Comparison of ENCODE assay signal across 23 cellular contexts in genomic region chr9:128260340-128260739, GRCh38. TPM values are rescaled to one million over a fixed set of nuclear protein-coding genes. Genes with fewer than 3 reads are reported as not detected.
A peak's percentile ranks its signal among the peaks of the same experiment; 100 is the strongest.
DNase-seq lines count a peak whose midpoint lies in the region; ATAC-seq, FAIRE-seq and TF ChIP-seq lines count a peak whose summit lies in the region.
"Had no signal": no experiment of that assay in that cellular context is flagged by ENCODE, and none has a peak within 500 bp of the region (broad histone marks: within the 10 kb centered on the region; RNA-seq: fewer than 3 reads in every experiment).

No MANE protein-coding gene starts in this region.

- POLR2A ChIA-PET in PC-9 (lab: Charles Lee; ENCODE audit: unreplicated experiment), result no interaction called here

- no peak overlapping the region for H3K4me2 ChIP-seq in PC-9
- H3K4me2 ChIP-seq: A549; BLaER1 treated with 17β-estradiol and CSF1 and Interleukin-3, amounts not matched to agents 10 nM and 100 nM had no signal

- no peak overlapping the region for H3K9ac ChIP-seq in kidney (ENCODE audit: low read length in 2 of 2)
- H3K9ac ChIP-seq: BLaER1 treated with 17β-estradiol and CSF1 and Interleukin-3, amounts not matched to agents 10 nM and 100 nM; GM23248 had no signal

- no peak overlapping the region for H3K27ac ChIP-seq in PC-9
- no peak overlapping the region for H3K27ac ChIP-seq in kidney (ENCODE audit: low read depth in 2 of 2, low read length in 2 of 2)
- H3K27ac ChIP-seq in upper lobe of right lung, result no peak overlapping the region
- H3K27ac ChIP-seq: A549; BLaER1 treated with 17β-estradiol and CSF1 and Interleukin-3, amounts not matched to agents 10 nM and 100 nM; GM23248 had no signal

- H3K36me3 ChIP-seq in PC-9 (ENCODE audit: low read depth) (0 out of 2 replicates have a peak, but pooled peaks cover 4% of the 10 kb centered on the region), kidney (ENCODE audit: control insufficient read depth in 1 of 2, insufficient read depth in 2 of 2, low read length in 2 of 2) (peaks cover 41 to 54% of the 10 kb centered on the region in 2 donors), upper lobe of right lung (peaks cover 94% of the 10 kb centered on the region), mucosa of descending colon (ENCODE audit: low read depth) (peaks cover 10% of the 10 kb centered on the region)

- H3K4me1 Mint-ChIP-seq in Calu3 (ENCODE audit: low read depth, unreplicated experiment), result no peaks in the 10 kb centered on the region
- H3K4me1 Mint-ChIP-seq: CD14-positive monocyte; CD8-positive, alpha-beta memory T cell had no signal

- H3K9me3 ChIP-seq in PC-9 (ENCODE audit: insufficient read depth, low read depth), result no peaks in the 10 kb centered on the region
- no peaks in the 10 kb centered on the region for H3K9me3 ChIP-seq in kidney (ENCODE audit: control insufficient read depth in 1 of 2, low read length in 2 of 2)
- H3K9me3 ChIP-seq in upper lobe of right lung, result no peaks in the 10 kb centered on the region
- H3K9me3 ChIP-seq in mucosa of descending colon, result no peaks in the 10 kb centered on the region
- H3K9me3 ChIP-seq: A549; BE2C; BLaER1 treated with 17β-estradiol and CSF1 and Interleukin-3, amounts not matched to agents 10 nM and 100 nM had no signal

- H3K4me3 Mint-ChIP-seq in Calu3 (ENCODE audit: low read depth, unreplicated experiment), result no peak overlapping the region
- H3K4me3 Mint-ChIP-seq: CD14-positive monocyte; CD4-positive, alpha-beta T cell; CD8-positive, alpha-beta memory T cell had no signal

- H3K27me3 Mint-ChIP-seq in Calu3 (ENCODE audit: unreplicated experiment), result no peaks in the 10 kb centered on the region
- H3K27me3 Mint-ChIP-seq: CD4-positive, alpha-beta T cell; CD8-positive, alpha-beta memory T cell had no signal

- no peak for FAIRE-seq in kidney (lab: Jason Lieb, UNC)
- FAIRE-seq: A549, G401.6, GM12878, GM19239, H1 had no signal

- H3K4me1 ChIP-seq in PC-9 (replicated peaks; ENCODE audit: insufficient read depth) (no peaks in the 10 kb centered on the region), kidney (ENCODE audit: control insufficient read depth in 1 of 2, insufficient read depth in 1 of 2, low read depth in 1 of 2, low read length in 2 of 2) (no peaks in the 10 kb centered on the region), upper lobe of right lung (no peaks in the 10 kb centered on the region), mucosa of descending colon (ENCODE audit: low read depth) (no peaks in the 10 kb centered on the region)
- H3K4me1 ChIP-seq: A549; BLaER1 treated with 17β-estradiol and CSF1 and Interleukin-3, amounts not matched to agents 10 nM and 100 nM had no signal

- CTCF ChIA-PET in Calu3 (lab: Charles Lee) (no interaction called here), PC-9 (lab: Charles Lee) (no interaction called here)

- no peaks in the 10 kb centered on the region for H3K79me2 ChIP-seq in PC-9 (ENCODE audit: low read depth)

- no peak for DNase-seq in Calu3
- DNase-seq in PC-9, result no peak
- DNase-seq in kidney, result peak; percentile 51
- DNase-seq in upper lobe of right lung, result no peak
- no peak for DNase-seq in mucosa of descending colon
- no peak for DNase-seq in DMS53 (lab: John Stamatoyannopoulos, UW)
- DNase-seq: 8988T; ACHN; AML-193; BE2C; CD4-positive, alpha-beta T cell; CD8-positive, alpha-beta memory T cell; DND-41; GM23248; H9 had no signal

- H3K9me2 ChIP-seq in PC-9 (ENCODE audit: insufficient read depth), result no peaks in the 10 kb centered on the region

- peaks cover 4% of the 10 kb centered on the region; the same call in 1 of the 2 replicates for H4K20me1 ChIP-seq in PC-9 (ENCODE audit: insufficient read depth)

- H3K27ac Mint-ChIP-seq in Calu3 (ENCODE audit: unreplicated experiment), result peak overlapping the region; percentile 30
- H3K27ac Mint-ChIP-seq: CD4-positive, alpha-beta T cell; CD8-positive, alpha-beta memory T cell; H9 had no signal

- H3K4me3 ChIP-seq in PC-9 (no peak overlapping the region), kidney (ENCODE audit: low read length in 2 of 2) (no peak overlapping the region), upper lobe of right lung (no peak overlapping the region), mucosa of descending colon (no peak overlapping the region)
- H3K4me3 ChIP-seq: A549; BLaER1 treated with 17β-estradiol and CSF1 and Interleukin-3, amounts not matched to agents 10 nM and 100 nM; GM12878; GM23248 had no signal

- no TSS peak for BruUV-seq in Calu3 (replicated peaks; lab: Mats Ljungman, UMichigan)
- TSS peak; percentile 7 for BruUV-seq in PC-9 (replicated peaks; lab: Mats Ljungman, UMichigan)

- intact Hi-C loops in Calu3 (cut with micrococcal nuclease; ENCODE audit: unreplicated experiment), result no loop called here
- intact Hi-C loops in PC-9 (cut with micrococcal nuclease; ENCODE audit: unreplicated experiment), result no loop called here
- intact Hi-C loops in kidney (cut with DNase I), result no loop called here
- intact Hi-C loops in upper lobe of right lung (cut with DNase I), result no loop called here
- intact Hi-C loops in mucosa of descending colon (cut with DNase I, micrococcal nuclease), result no loop called here

- no peaks in the 10 kb centered on the region for H3K9me3 Mint-ChIP-seq in Calu3 (ENCODE audit: low read depth, unreplicated experiment)
- H3K9me3 Mint-ChIP-seq: CD14-positive monocyte; CD4-positive, alpha-beta T cell; CD8-positive, alpha-beta memory T cell; H9 had no signal

- ATAC-seq in upper lobe of right lung (no peak), mucosa of descending colon (no peak)
- ATAC-seq: A549, GM12878, HCT116 had no signal

- H3K27me3 ChIP-seq in PC-9 (ENCODE audit: insufficient read depth, low read depth), result no peaks in the 10 kb centered on the region
- H3K27me3 ChIP-seq in upper lobe of right lung, result no peaks in the 10 kb centered on the region
- H3K27me3 ChIP-seq: BE2C; BLaER1 treated with 17β-estradiol and CSF1 and Interleukin-3, amounts not matched to agents 10 nM and 100 nM had no signal

- peaks cover 43% of the 10 kb centered on the region for H3K36me3 Mint-ChIP-seq in Calu3 (ENCODE audit: insufficient read depth, unreplicated experiment)

- TF ChIP-seq CTCF in Calu3 (IDR thresholded peaks at IDR 0.05; ENCODE audit: unreplicated experiment) (no peak), PC-9 (conservative IDR thresholded peaks at IDR 0.05) (no peak), kidney (IDR thresholded peaks at IDR 0.05; ENCODE audit: borderline replicate concordance, extremely low read depth, insufficient read depth) (no peak), upper lobe of right lung (IDR thresholded peaks at IDR 0.05) (no peak), mucosa of descending colon (IDR thresholded peaks at IDR 0.05) (no peak)

- no peak overlapping the region for H2AFZ ChIP-seq in PC-9
- H2AFZ ChIP-seq: GM23248 had no signal

- peaks cover 18% of the 10 kb centered on the region; the same call in 1 of the 2 replicates for H3F3A ChIP-seq in PC-9 (ENCODE audit: insufficient read depth, low read depth)

RNA-seq across cellular contexts. Expression of gene GOLGA2, which starts 15.5 kb away (rescaled TPM):
- 69.6 and 77.2 TPM in 2 replicates for total RNA-seq in Calu3 (2022)
- 175 and 188 TPM in 2 replicates for total RNA-seq in PC-9 (2021)
- 79.7 TPM for total RNA-seq in kidney
- polyA plus RNA-seq in kidney (ENCODE audit: insufficient read depth, low read depth, low replicate concordance), result 42.9 TPM
- 88.7 TPM for total RNA-seq in upper lobe of right lung
- 100 to 1,000 TPM in 1 of 3 donors, 10 to 100 TPM in 2; 90.3 to 118 (median 96.5) TPM for total RNA-seq in mucosa of descending colon

RNA-seq across cellular contexts. Expression of gene SWI5, which starts 15.7 kb away (rescaled TPM):
- total RNA-seq in Calu3 (2022) (9.6 and 9.7 TPM in 2 replicates), PC-9 (2021) (70.4 and 86.0 TPM in 2 replicates), kidney (20.3 TPM), upper lobe of right lung (18.9 TPM), mucosa of descending colon (10 to 100 TPM; 10.6 to 13.8 (median 11.5) TPM)
- polyA plus RNA-seq in kidney (ENCODE audit: insufficient read depth, low read depth, low replicate concordance), result 67.8 TPM

RNA-seq across cellular contexts. Expression of gene DNM1, which starts 57.2 kb away (rescaled TPM):
- total RNA-seq in Calu3 (2022) (30.8 and 40.0 TPM in 2 replicates), PC-9 (2021) (134 and 148 TPM in 2 replicates), kidney (22.6 TPM), upper lobe of right lung (5.2 TPM), mucosa of descending colon (10 to 100 TPM in 1 of 3 donors, 1 to 10 TPM in 2; 4.0 to 19.0 (median 6.7) TPM)
- polyA plus RNA-seq in kidney (ENCODE audit: insufficient read depth, low read depth, low replicate concordance), result 7.3 TPM
